ENCODE assay signal across 24 cellular contexts in genomic region chr20:51410586-51411325, GRCh38.
DNase-seq lines count a peak whose midpoint lies in the region; ATAC-seq, FAIRE-seq and TF ChIP-seq lines count a peak whose summit lies in the region.
"Had no signal": no experiment of that assay in that cellular context is flagged by ENCODE, and none has a peak within 500 bp of the region (broad histone marks: within the 10 kb centered on the region; RNA-seq: fewer than 3 reads in every experiment).

No MANE protein-coding gene starts in this region.

- H3K9ac ChIP-seq in endothelial cell of umbilical vein (replicated peaks; ENCODE audit: extremely low read depth, insufficient read depth, low read length) (peak overlapping the region; percentile 69), MM.1S (ENCODE audit: low read length) (no peak overlapping the region)

- H3K79me2 ChIP-seq in endothelial cell of umbilical vein (ENCODE audit: control insufficient read depth, insufficient read depth, low read length) (no peaks in the 10 kb centered on the region), MM.1S (ENCODE audit: low read length) (peaks cover 23% of the 10 kb centered on the region)

- no peaks in the 10 kb centered on the region for H3K9me2 ChIP-seq in MM.1S (replicated peaks; ENCODE audit: insufficient read depth, low read length)

- H3K9me3 ChIP-seq in endothelial cell of umbilical vein (replicated peaks; ENCODE audit: control insufficient read depth, insufficient read depth, low read length) (no peaks in the 10 kb centered on the region), upper lobe of left lung (no peaks in the 10 kb centered on the region), MM.1S (replicated peaks; ENCODE audit: insufficient read depth, low read length) (no peaks in the 10 kb centered on the region)
- H3K9me3 ChIP-seq: sigmoid colon had no signal

- TF ChIP-seq EP300 in upper lobe of left lung (IDR thresholded peaks at IDR 0.05): no peak

- 96 to 100% methylated on average over 4 of the region's 4 CpGs for WGBS in upper lobe of left lung, 2 donors

- CTCF ChIA-PET in activated CD8-positive, alpha-beta memory T cell treated with anti-CD3 and anti-CD28 coated beads, Interleukin-2, amount 10 ng/mL, durations not matched to agents 7 days and 5 days (lab: Charles Lee): interaction anchor here (0.6 to 6.2 kb wide), 8 partner anchors 9 to 185 kb away, joined by 3 to 28 read pairs (median 3); no protein-coding TSS in a partner anchor
- CTCF ChIA-PET in endothelial cell of umbilical vein (lab: Charles Lee): interaction anchor here (0.6 to 2.0 kb wide), 12 partner anchors 11 to 213 kb away, joined by 3 to 12 read pairs (median 4); no protein-coding TSS in a partner anchor

- H3K4me1 ChIP-seq in endothelial cell of umbilical vein (ENCODE audit: control insufficient read depth, extremely low read depth, insufficient read depth, low read length) (peaks cover 27% of the 10 kb centered on the region), upper lobe of left lung (peaks cover 0 to 10% (median 5%) of the 10 kb centered on the region in 4 donors), MM.1S (ENCODE audit: low read length) (peaks cover 21% of the 10 kb centered on the region)

- H3K4me1 Mint-ChIP-seq in activated CD8-positive, alpha-beta memory T cell treated with anti-CD3 and anti-CD28 coated beads, Interleukin-2, amount 10 ng/mL, durations not matched to agents 7 days and 5 days: peaks cover 89% of the 10 kb centered on the region
- H3K4me1 Mint-ChIP-seq in T-helper 2 cell treated with Interferon-gamma antibody and Interleukin-4, amounts not matched to agents 5 μg/mL and 100 μg/mL, for 36 hours (ENCODE audit: low read depth): peaks cover 33% of the 10 kb centered on the region
- H3K4me1 Mint-ChIP-seq in stimulated activated naive B cell treated with anti-CD40 and anti-IgM and Interleukin-4, amounts not matched to agents 10 μg/mL and 1 μg/mL and 100 μg/mL, for 72 hours: peaks cover 29 to 63% of the 10 kb centered on the region in 2 donors

- DNase-seq in activated CD8-positive, alpha-beta memory T cell treated with anti-CD3 and anti-CD28 coated beads, Interleukin-2, amount 10 ng/mL, durations not matched to agents 7 days and 5 days: no peak
- no peak for DNase-seq in activated CD8-positive, alpha-beta memory T cell treated with anti-CD3 and anti-CD28 coated beads, Interleukin-2, amount 50 U/mL, for 48 hours
- no peak for DNase-seq in T-helper 2 cell treated with Interferon-gamma antibody and Interleukin-4, amounts not matched to agents 5 μg/mL and 100 μg/mL, for 36 hours (ENCODE audit: low spot score)
- DNase-seq in endothelial cell of umbilical vein (ENCODE audit: low read depth, low spot score) (no peak), upper lobe of left lung (no peak), MM.1S (no peak)
- no peak for DNase-seq in stimulated activated naive B cell treated with anti-CD40 and anti-IgM and Interleukin-4, amounts not matched to agents 10 μg/mL and 1 μg/mL and 100 μg/mL, for 72 hours
- DNase-seq: activated CD4-positive, CD25-positive, alpha-beta regulatory T cell; activated CD8-positive, alpha-beta memory T cell treated with anti-CD3 and anti-CD28 coated beads, Interleukin-2, amount 50 U/mL, for 4 hours; brain microvascular endothelial cell; DMS 273 treated with DMSO at 0.1 percent for 48 hours; Kasumi-1; NCI-H1092; NCI-H2081 treated with DMSO at 0.1 percent for 48 hours; NCI-H69; PC-3; SIG-M5; sigmoid colon; stimulated activated naive CD4-positive, alpha-beta T cell treated with Interleukin-2 at 50 U/mL for 16 hours had no signal

- POLR2A ChIA-PET in endothelial cell of umbilical vein (lab: Charles Lee): interaction anchor here (0.7 kb wide), 1 partner anchor 21 kb away, joined by 8 read pairs; no protein-coding TSS in a partner anchor

- dilution Hi-C loops in endothelial cell of umbilical vein (cut with MboI; ENCODE audit: extremely low pct_ligation_motif_present, low sequenced_read_pairs): loop anchor here (25.0 kb wide), 1 partner anchor 177 kb away; no protein-coding TSS in a partner anchor

- H3K36me3 Mint-ChIP-seq in activated CD8-positive, alpha-beta memory T cell treated with anti-CD3 and anti-CD28 coated beads, Interleukin-2, amount 10 ng/mL, durations not matched to agents 7 days and 5 days: peaks cover 54% of the 10 kb centered on the region
- peaks cover 68% of the 10 kb centered on the region for H3K36me3 Mint-ChIP-seq in T-helper 2 cell treated with Interferon-gamma antibody and Interleukin-4, amounts not matched to agents 5 μg/mL and 100 μg/mL, for 36 hours (ENCODE audit: low read depth)
- peaks cover 36 to 67% of the 10 kb centered on the region in 2 donors for H3K36me3 Mint-ChIP-seq in stimulated activated naive B cell treated with anti-CD40 and anti-IgM and Interleukin-4, amounts not matched to agents 10 μg/mL and 1 μg/mL and 100 μg/mL, for 72 hours

- H3K4me3 ChIP-seq in endothelial cell of umbilical vein (replicated peaks in 1 of 3; ENCODE audit: insufficient read depth in 1 of 3, low read depth in 1 of 3, low read length in 3 of 3) (no peak overlapping the region), upper lobe of left lung (no peak overlapping the region), MM.1S (ENCODE audit: low read length) (no peak overlapping the region)
- H3K4me3 ChIP-seq: BLaER1 treated with 17β-estradiol and CSF1 and Interleukin-3, amounts not matched to agents 10 nM and 100 nM; coronary artery; lung; sigmoid colon had no signal

- no peak overlapping the region for H3K4me3 Mint-ChIP-seq in activated CD8-positive, alpha-beta memory T cell treated with anti-CD3 and anti-CD28 coated beads, Interleukin-2, amount 10 ng/mL, durations not matched to agents 7 days and 5 days
- H3K4me3 Mint-ChIP-seq in T-helper 2 cell treated with Interferon-gamma antibody and Interleukin-4, amounts not matched to agents 5 μg/mL and 100 μg/mL, for 36 hours: no peak overlapping the region
- H3K4me3 Mint-ChIP-seq in stimulated activated naive B cell treated with anti-CD40 and anti-IgM and Interleukin-4, amounts not matched to agents 10 μg/mL and 1 μg/mL and 100 μg/mL, for 72 hours: no peak overlapping the region

- H2AFZ ChIP-seq in endothelial cell of umbilical vein (ENCODE audit: low read depth, low read length) (peak overlapping the region; percentile 4), MM.1S (ENCODE audit: low read length) (no peak overlapping the region)

- H3K27ac Mint-ChIP-seq in activated CD8-positive, alpha-beta memory T cell treated with anti-CD3 and anti-CD28 coated beads, Interleukin-2, amount 10 ng/mL, durations not matched to agents 7 days and 5 days: peak overlapping the region; percentile 79
- H3K27ac Mint-ChIP-seq in T-helper 2 cell treated with Interferon-gamma antibody and Interleukin-4, amounts not matched to agents 5 μg/mL and 100 μg/mL, for 36 hours: peak overlapping the region; percentile 64
- peak overlapping the region; percentile 47 for H3K27ac Mint-ChIP-seq in stimulated activated naive B cell treated with anti-CD40 and anti-IgM and Interleukin-4, amounts not matched to agents 10 μg/mL and 1 μg/mL and 100 μg/mL, for 72 hours

- H3K9me3 Mint-ChIP-seq in activated CD8-positive, alpha-beta memory T cell treated with anti-CD3 and anti-CD28 coated beads, Interleukin-2, amount 10 ng/mL, durations not matched to agents 7 days and 5 days (ENCODE audit: low read depth): peaks cover 3% of the 10 kb centered on the region
- H3K9me3 Mint-ChIP-seq in T-helper 2 cell treated with Interferon-gamma antibody and Interleukin-4, amounts not matched to agents 5 μg/mL and 100 μg/mL, for 36 hours: no peaks in the 10 kb centered on the region
- H3K9me3 Mint-ChIP-seq in stimulated activated naive B cell treated with anti-CD40 and anti-IgM and Interleukin-4, amounts not matched to agents 10 μg/mL and 1 μg/mL and 100 μg/mL, for 72 hours: peaks cover 0 to 4% of the 10 kb centered on the region in 2 donors

- H3K27ac ChIP-seq in endothelial cell of umbilical vein (ENCODE audit: insufficient read depth, low read depth, low read length): peak overlapping the region; percentile 79
- no peak overlapping the region for H3K27ac ChIP-seq in upper lobe of left lung
- H3K27ac ChIP-seq in MM.1S (ENCODE audit: low read length): no peak overlapping the region
- H3K27ac ChIP-seq: brain microvascular endothelial cell had no signal

- no peaks in the 10 kb centered on the region for H3K9me1 ChIP-seq in endothelial cell of umbilical vein (replicated peaks; ENCODE audit: control insufficient read depth, extremely low read depth, insufficient read depth, low read length)

- intact Hi-C loops in endothelial cell of umbilical vein (cut with micrococcal nuclease): loop anchor here (1.0 kb wide), 1 partner anchor 17 kb away; no protein-coding TSS in a partner anchor

- TF ChIP-seq CTCF in endothelial cell of umbilical vein (IDR thresholded peaks at IDR 0.05; ENCODE audit: extremely low read depth in 1 of 2, insufficient read depth in 1 of 2, low read depth in 1 of 2, low read length in 2 of 2) (no peak), upper lobe of left lung (IDR thresholded peaks at IDR 0.05) (no peak), MM.1S (IDR thresholded peaks at IDR 0.05; ENCODE audit: low read length) (no peak)

- no peak for ATAC-seq in activated CD8-positive, alpha-beta memory T cell treated with anti-CD3 and anti-CD28 coated beads, Interleukin-2, amount 10 ng/mL, durations not matched to agents 7 days and 5 days
- ATAC-seq in stimulated activated naive B cell treated with anti-CD40 and anti-IgM and Interleukin-4, amounts not matched to agents 10 μg/mL and 1 μg/mL and 100 μg/mL, for 72 hours (replicated peaks): no peak
- ATAC-seq in upper lobe of left lung (ENCODE audit: low FRiP score in 2 of 2) (no peak), GM18867 (IDR thresholded peaks at IDR 0.05; ENCODE audit: unreplicated experiment) (no peak)
- ATAC-seq: PC-3 had no signal

- no peaks in the 10 kb centered on the region for H4K20me1 ChIP-seq in endothelial cell of umbilical vein (replicated peaks; ENCODE audit: control insufficient read depth, extremely low read depth, insufficient read depth, low read length)
- no peaks in the 10 kb centered on the region for H4K20me1 ChIP-seq in MM.1S (ENCODE audit: insufficient read depth, low read length)
- H4K20me1 ChIP-seq: BLaER1 treated with 17β-estradiol and CSF1 and Interleukin-3, amounts not matched to agents 10 nM and 100 nM had no signal

- H3K27me3 ChIP-seq in endothelial cell of umbilical vein (ENCODE audit: control insufficient read depth in 2 of 2, insufficient read depth in 2 of 2, low read length in 2 of 2) (no peaks in the 10 kb centered on the region), upper lobe of left lung (no peaks in the 10 kb centered on the region), MM.1S (replicated peaks; ENCODE audit: insufficient read depth, low read length) (no peaks in the 10 kb centered on the region)
- H3K27me3 ChIP-seq: BLaER1 treated with 17β-estradiol and CSF1 and Interleukin-3, amounts not matched to agents 10 nM and 100 nM; brain microvascular endothelial cell; sigmoid colon had no signal

- no peaks in the 10 kb centered on the region for H3K27me3 Mint-ChIP-seq in activated CD8-positive, alpha-beta memory T cell treated with anti-CD3 and anti-CD28 coated beads, Interleukin-2, amount 10 ng/mL, durations not matched to agents 7 days and 5 days
- no peaks in the 10 kb centered on the region for H3K27me3 Mint-ChIP-seq in T-helper 2 cell treated with Interferon-gamma antibody and Interleukin-4, amounts not matched to agents 5 μg/mL and 100 μg/mL, for 36 hours (ENCODE audit: low read depth)
- no peaks in the 10 kb centered on the region for H3K27me3 Mint-ChIP-seq in stimulated activated naive B cell treated with anti-CD40 and anti-IgM and Interleukin-4, amounts not matched to agents 10 μg/mL and 1 μg/mL and 100 μg/mL, for 72 hours

- H3F3A ChIP-seq in MM.1S (ENCODE audit: insufficient read depth, low read length): peaks cover 23% of the 10 kb centered on the region

- H3K4me2 ChIP-seq in endothelial cell of umbilical vein (ENCODE audit: insufficient read depth, low read length) (peak overlapping the region; percentile 51), MM.1S (ENCODE audit: low read depth, low read length) (no peak overlapping the region)

- FAIRE-seq in endothelial cell of umbilical vein (lab: Jason Lieb, UNC): peak; percentile 49
- FAIRE-seq: G401.6 had no signal

- peaks cover 0 to 4% of the 10 kb centered on the region in 2 experiments for H3K36me3 ChIP-seq in endothelial cell of umbilical vein (ENCODE audit: control insufficient read depth in 2 of 2, extremely low read depth in 1 of 2, insufficient read depth in 2 of 2, low read length in 2 of 2)
- H3K36me3 ChIP-seq in upper lobe of left lung: no peaks in the 10 kb centered on the region
- H3K36me3 ChIP-seq in MM.1S (replicated peaks; ENCODE audit: insufficient read depth, low read length): 0 out of 2 replicates have a peak, but pooled peaks cover 3% of the 10 kb centered on the region
- H3K36me3 ChIP-seq: brain microvascular endothelial cell, sigmoid colon had no signal

- TF ChIP-seq POLR2A in endothelial cell of umbilical vein (IDR thresholded peaks at IDR 0.05; ENCODE audit: low read depth, low read length) (no peak), upper lobe of left lung (IDR thresholded peaks at IDR 0.05) (no peak)

- no TSS peak for BruUV-seq in endothelial cell of umbilical vein (replicated peaks; lab: Mats Ljungman, UMichigan)
